Comparison of ENCODE assay signal across 1 cellular context in the genomic region with DNA sequence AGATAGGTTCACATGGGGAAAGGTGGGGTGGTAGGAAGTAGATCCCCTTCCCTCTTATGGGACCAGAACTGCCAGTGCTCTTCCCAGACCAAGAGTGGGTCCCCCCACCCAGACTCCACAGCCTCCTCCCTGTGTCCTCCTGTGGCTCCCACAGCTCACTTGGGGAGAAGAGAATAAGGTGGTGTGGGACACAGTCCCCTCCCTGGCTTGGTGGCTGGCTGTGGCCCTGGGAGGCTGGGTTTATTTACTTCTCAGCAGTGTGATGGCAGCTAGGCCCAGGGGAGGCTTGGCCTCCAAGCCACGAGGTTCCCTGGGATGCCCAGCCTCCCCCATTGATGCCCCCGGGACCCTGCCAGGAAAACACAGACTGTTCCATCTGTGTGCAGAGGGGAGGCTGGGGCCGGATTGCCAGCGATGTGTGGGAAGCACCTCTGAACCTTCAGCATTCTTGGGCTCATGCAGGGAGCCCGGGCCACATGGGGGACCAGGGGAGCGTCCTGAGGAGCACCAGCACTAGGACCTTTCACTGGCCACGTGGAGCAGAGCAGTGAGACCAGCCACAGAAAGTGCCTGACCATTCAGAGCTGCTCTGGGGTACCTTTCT.
TF ChIP-seq lines count a peak whose summit lies in the region.

No MANE protein-coding gene starts in this region.

TF ChIP-seq in IMR-90, 13 proteins besides CTCF, POLR2A, EP300 and RAD21:
- TF ChIP-seq MXI1 (IDR thresholded peaks at IDR 0.05; ENCODE audit: borderline replicate concordance, low read depth, low read length): no peak
- no peak for TF ChIP-seq CEBPB (IDR thresholded peaks at IDR 0.05; ENCODE audit: low read depth, low read length)
- no peak for TF ChIP-seq CHD1 (IDR thresholded peaks at IDR 0.05; ENCODE audit: low read depth, low read length)
- TF ChIP-seq BHLHE40 (IDR thresholded peaks at IDR 0.05; ENCODE audit: low read depth, low read length): no peak
